ENCODE assay signal across 8 cellular contexts in genomic region chr2:191038241-191038725, GRCh38. TPM values are rescaled to one million over a fixed set of nuclear protein-coding genes. Genes with fewer than 3 reads are reported as not detected.
DNase-seq lines count a peak whose midpoint lies in the region; ATAC-seq and TF ChIP-seq lines count a peak whose summit lies in the region.

No MANE protein-coding gene starts in this region.

- H3K18ac ChIP-seq in IMR-90 (ENCODE audit: low read depth, low read length) (peak overlapping the region; percentile 93), mesenchymal stem cell (ENCODE audit: low read depth in 1 of 2, low read length in 2 of 2) (no peak overlapping the region)

- H4K5ac ChIP-seq in IMR-90 (ENCODE audit: low read depth, low read length), result peak overlapping the region; percentile 79

- H3K36me3 Mint-ChIP-seq in activated naive CD8-positive, alpha-beta T cell treated with anti-CD3 and anti-CD28 coated beads for 36 hours, result peaks cover 29% of the 10 kb centered on the region

- no peaks in the 10 kb centered on the region for H4K20me1 ChIP-seq in IMR-90 (ENCODE audit: insufficient read depth, low read length)

- H3K4me3 Mint-ChIP-seq in activated naive CD8-positive, alpha-beta T cell treated with anti-CD3 and anti-CD28 coated beads for 36 hours, result no peak overlapping the region

- H3K9me1 ChIP-seq in IMR-90 (ENCODE audit: insufficient read depth, low read length), result peaks cover 13% of the 10 kb centered on the region

- H3K27ac ChIP-seq in IMR-90 (ENCODE audit: insufficient read depth, low read length), result peak overlapping the region; percentile 64
- H3K27ac ChIP-seq in mesenchymal stem cell (ENCODE audit: low read length, poor library complexity, severe bottlenecking), result no peak overlapping the region
- no peak overlapping the region for H3K27ac ChIP-seq in sigmoid colon

- H2BK120ac ChIP-seq in IMR-90 (ENCODE audit: low read depth, low read length) (peak overlapping the region; percentile 78), mesenchymal stem cell (ENCODE audit: low read depth, low read length) (no peak overlapping the region)

- peaks cover 27% of the 10 kb centered on the region for H3K4me1 Mint-ChIP-seq in activated naive CD8-positive, alpha-beta T cell treated with anti-CD3 and anti-CD28 coated beads for 36 hours

- peak overlapping the region; percentile 82 for H2BK20ac ChIP-seq in IMR-90 (ENCODE audit: low read depth, low read length)

- H3K23ac ChIP-seq in IMR-90 (ENCODE audit: low read depth, low read length) (peak overlapping the region; percentile 61), mesenchymal stem cell (ENCODE audit: low read length in 2 of 2) (no peak overlapping the region)

- H4K91ac ChIP-seq in IMR-90 (ENCODE audit: insufficient read depth, low read depth, low read length) (peak overlapping the region; percentile 65), mesenchymal stem cell (ENCODE audit: low read length) (no peak overlapping the region)

- H3K9me3 ChIP-seq in IMR-90 (ENCODE audit: control insufficient read depth, insufficient read depth, low read length) (no peaks in the 10 kb centered on the region), mesenchymal stem cell (ENCODE audit: control insufficient read depth, low read length) (no peaks in the 10 kb centered on the region), sigmoid colon (no peaks in the 10 kb centered on the region)

- peak overlapping the region; percentile 75 for H2AFZ ChIP-seq in IMR-90 (replicated peaks; ENCODE audit: low read length, poor library complexity)
- no peak overlapping the region for H2AFZ ChIP-seq in mesenchymal stem cell (ENCODE audit: low read depth, low read length)

- H3K27me3 ChIP-seq in IMR-90 (ENCODE audit: control insufficient read depth, insufficient read depth, low read length) (no peaks in the 10 kb centered on the region), mesenchymal stem cell (ENCODE audit: control insufficient read depth in 1 of 2, insufficient read depth in 1 of 2, low read length in 2 of 2) (no peaks in the 10 kb centered on the region), sigmoid colon (no peaks in the 10 kb centered on the region)

- peak overlapping the region in 1 of 2 experiments; percentile 41 for H2BK12ac ChIP-seq in mesenchymal stem cell (ENCODE audit: low read length in 2 of 2)

- peak overlapping the region; percentile 82 for H2AK9ac ChIP-seq in IMR-90 (replicated peaks; ENCODE audit: low read depth, low read length, poor library complexity)

- H3K4me1 ChIP-seq in IMR-90 (ENCODE audit: control insufficient read depth, insufficient read depth, low read length), result peaks cover 13% of the 10 kb centered on the region
- peaks cover 4% of the 10 kb centered on the region for H3K4me1 ChIP-seq in mesenchymal stem cell (ENCODE audit: control insufficient read depth, insufficient read depth, low read depth, low read length)
- H3K4me1 ChIP-seq in sigmoid colon, result no peaks in the 10 kb centered on the region

- no peak for TF ChIP-seq RAD21 in IMR-90 (IDR thresholded peaks at IDR 0.05; ENCODE audit: low read length)

- H3K9me3 Mint-ChIP-seq in activated naive CD8-positive, alpha-beta T cell treated with anti-CD3 and anti-CD28 coated beads for 36 hours, result no peaks in the 10 kb centered on the region

- in situ Hi-C loops in IMR-90 (cut with MboI; ENCODE audit: low sequenced_read_pairs), result no loop called here

- H2BK5ac ChIP-seq in IMR-90 (ENCODE audit: low read depth, low read length, poor library complexity, severe bottlenecking) (peak overlapping the region; percentile 83), mesenchymal stem cell (ENCODE audit: low read depth, low read length, poor library complexity, severe bottlenecking) (no peak overlapping the region)

- ATAC-seq in IMR-90 (ENCODE audit: low read depth) (peak; percentile 80), Right ventricle myocardium inferior (no peak), HG03378 (IDR thresholded peaks at IDR 0.05; ENCODE audit: unreplicated experiment) (no peak)

- H4K8ac ChIP-seq in IMR-90 (ENCODE audit: low read depth in 2 of 2, low read length in 2 of 2), result peak overlapping the region; percentile 62 to 83
- peak overlapping the region; percentile 16 for H4K8ac ChIP-seq in mesenchymal stem cell (ENCODE audit: low read length)

- H2AK5ac ChIP-seq in IMR-90 (ENCODE audit: low read depth, low read length) (peak overlapping the region; percentile 80), mesenchymal stem cell (ENCODE audit: low read length, severe bottlenecking) (no peak overlapping the region)

- DNase-seq in GM12865 (ENCODE audit: low read depth) (peak; percentile 73), IMR-90 (peak; percentile 80), mesenchymal stem cell (peak; percentile 59), Right ventricle myocardium inferior (ENCODE audit: missing footprints) (no peak), posterior vena cava (ENCODE audit: low spot score) (no peak), sigmoid colon (no peak)
- DNase-seq in activated naive CD8-positive, alpha-beta T cell treated with anti-CD3 and anti-CD28 coated beads for 36 hours, result no peak

- H2BK15ac ChIP-seq in IMR-90 (ENCODE audit: low read depth, low read length) (peak overlapping the region; percentile 86), mesenchymal stem cell (ENCODE audit: low read depth, poor library complexity, severe bottlenecking) (no peak overlapping the region)

- no peaks in the 10 kb centered on the region for H3K79me1 ChIP-seq in IMR-90 (ENCODE audit: low read depth in 1 of 2, low read length in 2 of 2)
- no peaks in the 10 kb centered on the region for H3K79me1 ChIP-seq in mesenchymal stem cell (replicated peaks; ENCODE audit: low read length, poor library complexity, severe bottlenecking)

- H3K36me3 ChIP-seq in IMR-90 (ENCODE audit: control insufficient read depth, insufficient read depth, low read length) (no peaks in the 10 kb centered on the region), mesenchymal stem cell (ENCODE audit: control insufficient read depth in 1 of 2, insufficient read depth in 2 of 2, low read depth in 1 of 2, low read length in 2 of 2) (peaks cover 0 to 2% of the 10 kb centered on the region in 2 experiments), sigmoid colon (no peaks in the 10 kb centered on the region)

- TF ChIP-seq EP300 in sigmoid colon (IDR thresholded peaks at IDR 0.05), result no peak

- H3K56ac ChIP-seq in IMR-90 (ENCODE audit: extremely low read depth, insufficient read depth, low read length), result peak overlapping the region; percentile 52; the same call in 1 of the 2 replicates

- peak overlapping the region; percentile 70 for H3K27ac Mint-ChIP-seq in activated naive CD8-positive, alpha-beta T cell treated with anti-CD3 and anti-CD28 coated beads for 36 hours

- no peaks in the 10 kb centered on the region for H3K27me3 Mint-ChIP-seq in activated naive CD8-positive, alpha-beta T cell treated with anti-CD3 and anti-CD28 coated beads for 36 hours

- dilution Hi-C loops in IMR-90 (cut with HindIII; ENCODE audit: low sequenced_read_pairs, unreplicated experiment), result no loop called here

- H3K4me2 ChIP-seq in IMR-90 (ENCODE audit: low read depth, low read length) (no peak overlapping the region; the same call in 1 of the 2 replicates), mesenchymal stem cell (ENCODE audit: low read length, poor library complexity, severe bottlenecking) (no peak overlapping the region)

- no peak for TF ChIP-seq POLR2A in IMR-90 (IDR thresholded peaks at IDR 0.05; ENCODE audit: low read depth, low read length)
- TF ChIP-seq POLR2A in sigmoid colon (IDR thresholded peaks at IDR 0.05), result no peak

- intact Hi-C loops in IMR-90 (cut with micrococcal nuclease) (no loop called here), Right ventricle myocardium inferior (cut with DNase I) (no loop called here), posterior vena cava (cut with DNase I) (no loop called here), sigmoid colon (cut with DNase I) (no loop called here)

- BruUV-seq in IMR-90 (replicated peaks; lab: Mats Ljungman, UMichigan), result no TSS peak

- TF ChIP-seq CTCF in GM12865 (IDR thresholded peaks at IDR 0.05; ENCODE audit: insufficient read depth, low read depth, low read length, missing control alignments) (no peak), IMR-90 (conservative IDR thresholded peaks at IDR 0.05; ENCODE audit: low read depth, low read length) (no peak), sigmoid colon (IDR thresholded peaks at IDR 0.05) (no peak)

- H3K9ac ChIP-seq in IMR-90 (ENCODE audit: low read depth, low read length) (no peak overlapping the region), mesenchymal stem cell (ENCODE audit: low read length) (peak overlapping the region; percentile 81)

- CTCF ChIA-PET in IMR-90 (lab: Yijun Ruan, JAX), result interaction anchor here (1.3 to 1.4 kb wide), 2 partner anchors 8 to 13 kb away, joined by 3 read pairs; no protein-coding TSS in a partner anchor

- H3K4ac ChIP-seq in IMR-90 (ENCODE audit: low read depth, low read length) (peak overlapping the region; percentile 88), mesenchymal stem cell (ENCODE audit: low read depth in 1 of 2, low read length in 2 of 2) (no peak overlapping the region)

- WGBS in IMR-90 (ENCODE audit: extremely low coverage in 2 of 2, insufficient read length in 1 of 2), 2 experiments, result no CpG with 5 or more reads among the region's 2 CpGs
- 25% methylated on average over 1 of the region's 2 CpGs for whole genome bisulfite sequencing in mesenchymal stem cell
- 45 to 55% methylated on average over 2 of the region's 2 CpGs for WGBS in sigmoid colon, 2 donors

- POLR2A ChIA-PET in IMR-90 (lab: Charles Lee; ENCODE audit: unreplicated experiment), result interaction anchor here (1.0 kb wide), 1 partner anchor 12 kb away, joined by 6 read pairs; no protein-coding TSS in a partner anchor

- H3K4me3 ChIP-seq in GM12865 (ENCODE audit: low read depth, low read length) (no peak overlapping the region), IMR-90 (ENCODE audit: insufficient read depth, low read depth, low read length) (no peak overlapping the region), mesenchymal stem cell (ENCODE audit: insufficient read depth in 1 of 2, low read depth in 1 of 2, low read length in 2 of 2) (peak overlapping the region in 1 of 2 experiments; percentile 24), sigmoid colon (no peak overlapping the region)

- H3K14ac ChIP-seq in IMR-90 (replicated peaks; ENCODE audit: low read depth, low read length) (peak overlapping the region; percentile 88), mesenchymal stem cell (ENCODE audit: low read length in 2 of 2) (no peak overlapping the region)

TF ChIP-seq in IMR-90, 13 proteins besides CTCF, POLR2A, EP300 and RAD21 (continues in another document):
- TF ChIP-seq RCOR1 (IDR thresholded peaks at IDR 0.05; ENCODE audit: insufficient replicate concordance, low read length), result no peak
- TF ChIP-seq NFE2L2 (IDR thresholded peaks at IDR 0.05; ENCODE audit: low read depth, low read length), result peak; percentile 61; the same call in 1 of the 2 replicates

RNA-seq across cellular contexts. Expression of gene STAT1, which starts 24.3 kb away (rescaled TPM):
- total RNA-seq in IMR-90 (2012; rRNA removed), result 67.9 and 80.3 TPM in 2 replicates
- polyA plus RNA-seq in IMR-90 (2012; rRNA removed), result 42.6 and 43.2 TPM in 2 replicates
- polyA plus RNA-seq in IMR-90 (2012; cell fraction: cytosol; rRNA removed), result 17.3 and 19.3 TPM in 2 replicates
- 17.0 and 40.3 TPM in 2 replicates for polyA plus RNA-seq in IMR-90 (2012; cell fraction: nucleus; rRNA removed; ENCODE audit: low replicate concordance)
- total RNA-seq in activated naive CD8-positive, alpha-beta T cell treated with anti-CD3 and anti-CD28 coated beads for 36 hours, result 100 to 1,000 TPM; 383 to 389 TPM
- 77.9 TPM for polyA plus RNA-seq in mesenchymal stem cell (2013, experiment 1 of 2)
- 78.1 TPM for polyA plus RNA-seq in mesenchymal stem cell (2013, experiment 2 of 2)
- total RNA-seq in Right ventricle myocardium inferior, result 35.5 TPM
- 10 to 100 TPM; 57.9 to 88.4 TPM for total RNA-seq in posterior vena cava
- total RNA-seq in sigmoid colon, result 10 to 100 TPM; 47.4 to 78.5 (median 55.8) TPM
- polyA plus RNA-seq in sigmoid colon, result 10 to 100 TPM; 32.8 to 93.8 (median 33.6) TPM

Comparison
In these comparisons a context has a peak if more than half of its experiments do, and no peak if none do; other contexts are left out.
1. DNase-seq: peak in GM12865 (single experiment), IMR-90 (single experiment) and mesenchymal stem cell (single experiment); none in activated naive CD8-positive, alpha-beta T cell treated with anti-CD3 and anti-CD28 coated beads for 36 hours (single experiment), Right ventricle myocardium inferior (single experiment), posterior vena cava (single experiment) and sigmoid colon (single experiment).